ENCODE assay signal across 1 cellular context in the genomic region with DNA sequence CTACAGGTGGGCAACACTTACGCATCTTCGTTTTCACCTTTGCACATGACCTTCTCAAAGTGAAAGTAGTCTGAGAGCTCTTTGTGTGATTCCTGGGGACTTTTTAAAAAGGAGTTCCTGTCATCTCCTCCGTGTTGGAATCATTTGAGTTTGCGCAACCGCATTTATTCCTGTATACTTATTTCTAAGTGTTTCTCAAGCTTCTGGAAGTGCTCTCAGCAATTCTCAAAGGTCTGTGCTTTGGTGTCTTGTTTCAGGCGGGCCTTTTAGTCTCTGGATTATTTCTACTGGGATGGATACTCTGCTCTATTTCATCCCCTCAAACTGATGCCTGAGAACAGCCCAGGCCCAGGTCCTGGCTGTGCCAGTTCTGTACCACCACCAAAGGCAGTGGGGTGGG.
TF ChIP-seq lines count a peak whose summit lies in the region.

No MANE protein-coding gene starts in this region.

TF ChIP-seq in GM23338, 12 proteins besides CTCF, POLR2A, EP300 and RAD21 (continued from another document):
- TF ChIP-seq ZNF462 (CRISPR knock-in tag; IDR thresholded peaks at IDR 0.05) = no peak
- no peak for TF ChIP-seq ZNF331 (CRISPR knock-in tag; IDR thresholded peaks at IDR 0.05; ENCODE audit: low read depth)
- no peak for TF ChIP-seq EZH2 (IDR thresholded peaks at IDR 0.05; ENCODE audit: low read depth, unreplicated experiment)
- no peak for TF ChIP-seq EZH2phosphoT487 (IDR thresholded peaks at IDR 0.05; ENCODE audit: unreplicated experiment)
- no peak for TF ChIP-seq POLR2AphosphoS5 (IDR thresholded peaks at IDR 0.05; ENCODE audit: low read depth)
- TF ChIP-seq, protein P1, sequence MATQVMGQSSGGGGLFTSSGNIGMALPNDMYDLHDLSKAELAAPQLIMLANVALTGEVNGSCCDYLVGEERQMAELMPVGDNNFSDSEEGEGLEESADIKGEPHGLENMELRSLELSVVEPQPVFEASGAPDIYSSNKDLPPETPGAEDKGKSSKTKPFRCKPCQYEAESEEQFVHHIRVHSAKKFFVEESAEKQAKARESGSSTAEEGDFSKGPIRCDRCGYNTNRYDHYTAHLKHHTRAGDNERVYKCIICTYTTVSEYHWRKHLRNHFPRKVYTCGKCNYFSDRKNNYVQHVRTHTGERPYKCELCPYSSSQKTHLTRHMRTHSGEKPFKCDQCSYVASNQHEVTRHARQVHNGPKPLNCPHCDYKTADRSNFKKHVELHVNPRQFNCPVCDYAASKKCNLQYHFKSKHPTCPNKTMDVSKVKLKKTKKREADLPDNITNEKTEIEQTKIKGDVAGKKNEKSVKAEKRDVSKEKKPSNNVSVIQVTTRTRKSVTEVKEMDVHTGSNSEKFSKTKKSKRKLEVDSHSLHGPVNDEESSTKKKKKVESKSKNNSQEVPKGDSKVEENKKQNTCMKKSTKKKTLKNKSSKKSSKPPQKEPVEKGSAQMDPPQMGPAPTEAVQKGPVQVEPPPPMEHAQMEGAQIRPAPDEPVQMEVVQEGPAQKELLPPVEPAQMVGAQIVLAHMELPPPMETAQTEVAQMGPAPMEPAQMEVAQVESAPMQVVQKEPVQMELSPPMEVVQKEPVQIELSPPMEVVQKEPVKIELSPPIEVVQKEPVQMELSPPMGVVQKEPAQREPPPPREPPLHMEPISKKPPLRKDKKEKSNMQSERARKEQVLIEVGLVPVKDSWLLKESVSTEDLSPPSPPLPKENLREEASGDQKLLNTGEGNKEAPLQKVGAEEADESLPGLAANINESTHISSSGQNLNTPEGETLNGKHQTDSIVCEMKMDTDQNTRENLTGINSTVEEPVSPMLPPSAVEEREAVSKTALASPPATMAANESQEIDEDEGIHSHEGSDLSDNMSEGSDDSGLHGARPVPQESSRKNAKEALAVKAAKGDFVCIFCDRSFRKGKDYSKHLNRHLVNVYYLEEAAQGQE (IDR thresholded peaks at IDR 0.05; ENCODE audit: unreplicated experiment) = no peak
- no peak for TF ChIP-seq ZNF114 (CRISPR knock-in tag; IDR thresholded peaks at IDR 0.05)
- TF ChIP-seq NANOG (IDR thresholded peaks at IDR 0.05; ENCODE audit: borderline replicate concordance) = no peak
- no peak for TF ChIP-seq ETS1 (IDR thresholded peaks at IDR 0.05)
- TF ChIP-seq CREB1 (CRISPR knock-in tag; IDR thresholded peaks at IDR 0.05; ENCODE audit: low read depth) = no peak
- TF ChIP-seq JUNB (IDR thresholded peaks at IDR 0.05; ENCODE audit: unreplicated experiment) = no peak
